Comparison of ENCODE assay signal across 1 cellular context in the genomic region with DNA sequence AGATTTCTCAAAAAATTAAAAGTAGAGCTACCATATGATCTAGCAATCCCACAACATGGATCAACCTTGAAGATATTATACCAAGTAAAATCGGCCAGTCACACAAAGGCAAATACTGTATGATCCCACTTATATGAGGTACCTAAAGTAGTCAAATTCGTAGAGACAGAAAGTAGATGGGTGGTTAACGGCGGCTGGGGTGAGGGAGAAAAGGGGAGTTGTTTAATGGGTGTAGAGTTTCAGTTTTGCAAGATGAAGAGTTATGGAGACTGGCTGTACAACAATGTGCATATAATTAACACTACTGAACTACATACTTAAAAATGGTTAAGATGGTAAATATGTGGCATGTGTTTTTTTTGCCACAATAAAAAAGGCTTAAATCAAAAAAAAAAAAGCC.
TF ChIP-seq lines count a peak whose summit lies in the region.

No MANE protein-coding gene starts in this region.

TF ChIP-seq in WTC11, 78 proteins besides CTCF, POLR2A, EP300 and RAD21 (continued from another document):
- no peak for TF ChIP-seq RORB (CRISPR knock-in tag; IDR thresholded peaks at IDR 0.05)
- TF ChIP-seq, protein P1, sequence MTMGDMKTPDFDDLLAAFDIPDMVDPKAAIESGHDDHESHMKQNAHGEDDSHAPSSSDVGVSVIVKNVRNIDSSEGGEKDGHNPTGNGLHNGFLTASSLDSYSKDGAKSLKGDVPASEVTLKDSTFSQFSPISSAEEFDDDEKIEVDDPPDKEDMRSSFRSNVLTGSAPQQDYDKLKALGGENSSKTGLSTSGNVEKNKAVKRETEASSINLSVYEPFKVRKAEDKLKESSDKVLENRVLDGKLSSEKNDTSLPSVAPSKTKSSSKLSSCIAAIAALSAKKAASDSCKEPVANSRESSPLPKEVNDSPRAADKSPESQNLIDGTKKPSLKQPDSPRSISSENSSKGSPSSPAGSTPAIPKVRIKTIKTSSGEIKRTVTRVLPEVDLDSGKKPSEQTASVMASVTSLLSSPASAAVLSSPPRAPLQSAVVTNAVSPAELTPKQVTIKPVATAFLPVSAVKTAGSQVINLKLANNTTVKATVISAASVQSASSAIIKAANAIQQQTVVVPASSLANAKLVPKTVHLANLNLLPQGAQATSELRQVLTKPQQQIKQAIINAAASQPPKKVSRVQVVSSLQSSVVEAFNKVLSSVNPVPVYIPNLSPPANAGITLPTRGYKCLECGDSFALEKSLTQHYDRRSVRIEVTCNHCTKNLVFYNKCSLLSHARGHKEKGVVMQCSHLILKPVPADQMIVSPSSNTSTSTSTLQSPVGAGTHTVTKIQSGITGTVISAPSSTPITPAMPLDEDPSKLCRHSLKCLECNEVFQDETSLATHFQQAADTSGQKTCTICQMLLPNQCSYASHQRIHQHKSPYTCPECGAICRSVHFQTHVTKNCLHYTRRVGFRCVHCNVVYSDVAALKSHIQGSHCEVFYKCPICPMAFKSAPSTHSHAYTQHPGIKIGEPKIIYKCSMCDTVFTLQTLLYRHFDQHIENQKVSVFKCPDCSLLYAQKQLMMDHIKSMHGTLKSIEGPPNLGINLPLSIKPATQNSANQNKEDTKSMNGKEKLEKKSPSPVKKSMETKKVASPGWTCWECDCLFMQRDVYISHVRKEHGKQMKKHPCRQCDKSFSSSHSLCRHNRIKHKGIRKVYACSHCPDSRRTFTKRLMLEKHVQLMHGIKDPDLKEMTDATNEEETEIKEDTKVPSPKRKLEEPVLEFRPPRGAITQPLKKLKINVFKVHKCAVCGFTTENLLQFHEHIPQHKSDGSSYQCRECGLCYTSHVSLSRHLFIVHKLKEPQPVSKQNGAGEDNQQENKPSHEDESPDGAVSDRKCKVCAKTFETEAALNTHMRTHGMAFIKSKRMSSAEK (CRISPR knock-in tag; IDR thresholded peaks at IDR 0.05; ENCODE audit: borderline replicate concordance) = no peak
- no peak for TF ChIP-seq NFATC4 (CRISPR knock-in tag; IDR thresholded peaks at IDR 0.05)
- TF ChIP-seq NR3C1 (CRISPR knock-in tag; conservative IDR thresholded peaks at IDR 0.05; ENCODE audit: low read depth) = no peak
- no peak for TF ChIP-seq CREB1 (CRISPR knock-in tag; IDR thresholded peaks at IDR 0.05)
- no peak for TF ChIP-seq MXD4 (CRISPR knock-in tag; IDR thresholded peaks at IDR 0.05; ENCODE audit: borderline replicate concordance)
- no peak for TF ChIP-seq JAZF1 (CRISPR knock-in tag; IDR thresholded peaks at IDR 0.05)
- no peak for TF ChIP-seq ARID4B (CRISPR knock-in tag; IDR thresholded peaks at IDR 0.05; ENCODE audit: borderline replicate concordance)
- no peak for TF ChIP-seq EMX1 (CRISPR knock-in tag; IDR thresholded peaks at IDR 0.05)
- TF ChIP-seq PREB (CRISPR knock-in tag; IDR thresholded peaks at IDR 0.05; ENCODE audit: borderline replicate concordance) = no peak
- no peak for TF ChIP-seq E2F5 (CRISPR knock-in tag; IDR thresholded peaks at IDR 0.05)
- TF ChIP-seq SOX15 (CRISPR knock-in tag; IDR thresholded peaks at IDR 0.05) = no peak
- TF ChIP-seq, protein P2, sequence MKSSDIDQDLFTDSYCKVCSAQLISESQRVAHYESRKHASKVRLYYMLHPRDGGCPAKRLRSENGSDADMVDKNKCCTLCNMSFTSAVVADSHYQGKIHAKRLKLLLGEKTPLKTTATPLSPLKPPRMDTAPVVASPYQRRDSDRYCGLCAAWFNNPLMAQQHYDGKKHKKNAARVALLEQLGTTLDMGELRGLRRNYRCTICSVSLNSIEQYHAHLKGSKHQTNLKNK (CRISPR knock-in tag; IDR thresholded peaks at IDR 0.05) = no peak
- TF ChIP-seq ZNF396 (CRISPR knock-in tag; IDR thresholded peaks at IDR 0.05; ENCODE audit: borderline replicate concordance) = no peak
- TF ChIP-seq, protein P3, sequence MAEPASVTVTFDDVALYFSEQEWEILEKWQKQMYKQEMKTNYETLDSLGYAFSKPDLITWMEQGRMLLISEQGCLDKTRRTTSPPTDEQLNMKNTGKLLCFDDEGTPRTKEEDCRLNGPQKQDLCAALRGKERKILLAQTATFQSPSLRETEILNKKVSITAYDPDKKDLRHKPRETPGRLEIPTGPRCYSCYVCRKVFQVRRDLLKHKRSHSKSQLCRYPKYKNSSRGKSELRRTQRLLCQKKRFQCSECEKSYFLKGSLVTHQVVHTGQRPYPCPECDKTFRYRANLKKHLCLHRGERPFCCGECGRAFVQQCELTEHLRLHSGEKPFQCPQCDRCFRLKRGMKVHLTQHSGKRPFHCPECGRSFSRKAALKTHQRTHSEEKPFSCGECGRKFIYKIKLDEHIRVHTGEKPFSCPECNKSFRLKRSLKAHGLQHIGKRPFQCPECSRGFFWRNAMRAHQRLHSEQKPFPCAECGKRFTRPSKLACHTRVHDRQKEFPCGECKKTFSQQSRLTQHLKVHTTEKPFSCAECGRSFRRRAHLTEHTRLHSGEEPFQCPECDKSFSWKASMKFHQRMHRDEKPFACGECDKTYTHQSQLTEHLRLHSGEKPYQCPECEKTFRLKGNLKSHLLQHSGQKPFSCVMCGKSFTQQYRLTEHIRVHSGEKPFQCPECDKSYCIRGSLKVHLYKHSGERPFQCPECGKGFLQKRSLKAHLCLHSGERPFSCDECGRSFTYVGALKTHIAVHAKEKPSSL (CRISPR knock-in tag; conservative IDR thresholded peaks at IDR 0.05) = no peak
- TF ChIP-seq ZNF423 (CRISPR knock-in tag; IDR thresholded peaks at IDR 0.05) = no peak
TF ChIP-seq in WTC11: peak in this region for 0.
